1 cellular context compared by ENCODE assay signal in genomic region chr12:71321130-71321529, GRCh38.
TF ChIP-seq lines count a peak whose summit lies in the region.

No MANE protein-coding gene starts in this region.

TF ChIP-seq in K562, 482 proteins besides CTCF, POLR2A, EP300 and RAD21:
- TF ChIP-seq, protein P1, sequence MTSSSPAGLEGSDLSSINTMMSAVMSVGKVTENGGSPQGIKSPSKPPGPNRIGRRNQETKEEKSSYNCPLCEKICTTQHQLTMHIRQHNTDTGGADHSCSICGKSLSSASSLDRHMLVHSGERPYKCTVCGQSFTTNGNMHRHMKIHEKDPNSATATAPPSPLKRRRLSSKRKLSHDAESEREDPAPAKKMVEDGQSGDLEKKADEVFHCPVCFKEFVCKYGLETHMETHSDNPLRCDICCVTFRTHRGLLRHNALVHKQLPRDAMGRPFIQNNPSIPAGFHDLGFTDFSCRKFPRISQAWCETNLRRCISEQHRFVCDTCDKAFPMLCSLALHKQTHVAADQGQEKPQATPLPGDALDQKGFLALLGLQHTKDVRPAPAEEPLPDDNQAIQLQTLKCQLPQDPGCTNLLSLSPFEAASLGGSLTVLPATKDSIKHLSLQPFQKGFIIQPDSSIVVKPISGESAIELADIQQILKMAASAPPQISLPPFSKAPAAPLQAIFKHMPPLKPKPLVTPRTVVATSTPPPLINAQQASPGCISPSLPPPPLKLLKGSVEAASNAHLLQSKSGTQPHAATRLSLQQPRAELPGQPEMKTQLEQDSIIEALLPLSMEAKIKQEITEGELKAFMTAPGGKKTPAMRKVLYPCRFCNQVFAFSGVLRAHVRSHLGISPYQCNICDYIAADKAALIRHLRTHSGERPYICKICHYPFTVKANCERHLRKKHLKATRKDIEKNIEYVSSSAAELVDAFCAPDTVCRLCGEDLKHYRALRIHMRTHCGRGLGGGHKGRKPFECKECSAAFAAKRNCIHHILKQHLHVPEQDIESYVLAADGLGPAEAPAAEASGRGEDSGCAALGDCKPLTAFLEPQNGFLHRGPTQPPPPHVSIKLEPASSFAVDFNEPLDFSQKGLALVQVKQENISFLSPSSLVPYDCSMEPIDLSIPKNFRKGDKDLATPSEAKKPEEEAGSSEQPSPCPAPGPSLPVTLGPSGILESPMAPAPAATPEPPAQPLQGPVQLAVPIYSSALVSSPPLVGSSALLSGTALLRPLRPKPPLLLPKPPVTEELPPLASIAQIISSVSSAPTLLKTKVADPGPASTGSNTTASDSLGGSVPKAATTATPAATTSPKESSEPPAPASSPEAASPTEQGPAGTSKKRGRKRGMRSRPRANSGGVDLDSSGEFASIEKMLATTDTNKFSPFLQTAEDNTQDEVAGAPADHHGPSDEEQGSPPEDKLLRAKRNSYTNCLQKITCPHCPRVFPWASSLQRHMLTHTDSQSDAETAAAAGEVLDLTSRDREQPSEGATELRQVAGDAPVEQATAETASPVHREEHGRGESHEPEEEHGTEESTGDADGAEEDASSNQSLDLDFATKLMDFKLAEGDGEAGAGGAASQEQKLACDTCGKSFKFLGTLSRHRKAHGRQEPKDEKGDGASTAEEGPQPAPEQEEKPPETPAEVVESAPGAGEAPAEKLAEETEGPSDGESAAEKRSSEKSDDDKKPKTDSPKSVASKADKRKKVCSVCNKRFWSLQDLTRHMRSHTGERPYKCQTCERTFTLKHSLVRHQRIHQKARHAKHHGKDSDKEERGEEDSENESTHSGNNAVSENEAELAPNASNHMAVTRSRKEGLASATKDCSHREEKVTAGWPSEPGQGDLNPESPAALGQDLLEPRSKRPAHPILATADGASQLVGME (CRISPR knock-in tag; IDR thresholded peaks at IDR 0.05), result no peak
- TF ChIP-seq ADNP (tag; IDR thresholded peaks at IDR 0.05) (0 out of 2 replicates have a peak, but pooled peaks have one; percentile 34), ZNF384 (IDR thresholded peaks at IDR 0.05; ENCODE audit: low read depth, low read length) (peak; percentile 60; the same call in 1 of the 2 replicates), SMARCA5 (IDR thresholded peaks at IDR 0.05) (no peak), TRIM24 (IDR thresholded peaks at IDR 0.05) (0 out of 4 replicates have a peak, but pooled peaks of 1 of the 2 experiments have one; percentile 5), MIER1 (IDR thresholded peaks at IDR 0.05; ENCODE audit: low read depth) (0 out of 2 replicates have a peak, but pooled peaks have one; percentile 42), FOXK2 (conservative IDR thresholded peaks at IDR 0.05 in 1 of 2, IDR thresholded peaks at IDR 0.05 in 1 of 2; ENCODE audit: low read depth in 2 of 2) (0 out of 4 replicates have a peak, but pooled peaks of 1 of the 2 experiments have one; percentile 2), ARNT (IDR thresholded peaks at IDR 0.05) (0 out of 4 replicates have a peak, but pooled peaks of 1 of the 2 experiments have one; percentile 16)
